In the genomic region with DNA sequence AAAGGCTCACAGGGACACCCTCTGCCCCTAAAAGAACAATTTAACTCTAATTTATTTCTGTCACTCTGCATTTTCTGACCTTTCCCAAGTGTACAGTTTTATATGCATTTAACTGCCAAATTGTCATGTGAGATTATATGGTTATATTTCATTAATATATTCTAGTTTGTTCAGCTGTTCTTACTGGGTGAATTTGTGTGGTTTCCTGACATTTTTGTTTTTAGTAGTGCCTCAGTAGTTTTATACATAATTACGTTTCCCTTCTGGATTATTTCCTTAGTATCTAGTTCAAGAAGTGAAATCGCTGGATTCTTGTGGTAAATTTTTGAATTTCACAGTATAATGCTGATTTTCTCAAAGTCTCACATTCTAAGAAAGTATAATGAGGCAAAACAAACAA, we compare ENCODE assay signal across 24 cellular contexts. TPM values are rescaled to one million over a fixed set of nuclear protein-coding genes. Genes with fewer than 3 reads are reported as not detected.
"Had no signal": no experiment of that assay in that cellular context is flagged by ENCODE, and none has a peak within 500 bp of the region (broad histone marks: within the 10 kb centered on the region; RNA-seq: fewer than 3 reads in every experiment).

No MANE protein-coding gene starts in this region.

- H3K9me3 Mint-ChIP-seq: activated CD4-positive, alpha-beta T cell treated with anti-CD3 and anti-CD28 coated beads, Interleukin-2, amount 10 ng/mL, durations not matched to agents 7 days and 5 days; activated CD8-positive, alpha-beta T cell treated with anti-CD3 and anti-CD28 coated beads for 36 hours; activated naive CD4-positive, alpha-beta T cell treated with anti-CD3 and anti-CD28 coated beads, Interleukin-2, amount 50 U/mL, for 72 hours had no signal

- H3K27me3 ChIP-seq: brain microvascular endothelial cell, esophagus squamous epithelium, heart right ventricle had no signal

- H3K27me3 Mint-ChIP-seq: type B pancreatic cell had no signal

- H3K27ac ChIP-seq: VCaP had no signal

- H3K4me3 Mint-ChIP-seq: activated CD4-positive, alpha-beta T cell treated with anti-CD3 and anti-CD28 coated beads, Interleukin-2, amount 10 ng/mL, durations not matched to agents 7 days and 5 days; activated CD8-positive, alpha-beta memory T cell treated with anti-CD3 and anti-CD28 coated beads, Interleukin-2, amount 10 ng/mL, durations not matched to agents 7 days and 5 days; activated CD8-positive, alpha-beta T cell treated with anti-CD3 and anti-CD28 coated beads for 36 hours; type B pancreatic cell had no signal

- H3K4me1 Mint-ChIP-seq: activated CD4-positive, alpha-beta T cell treated with anti-CD3 and anti-CD28 coated beads, Interleukin-2, amount 10 ng/mL, durations not matched to agents 7 days and 5 days; activated CD8-positive, alpha-beta memory T cell treated with anti-CD3 and anti-CD28 coated beads, Interleukin-2, amount 10 ng/mL, durations not matched to agents 7 days and 5 days had no signal

- H3K27ac Mint-ChIP-seq: activated CD4-positive, alpha-beta T cell treated with anti-CD3 and anti-CD28 coated beads, Interleukin-2, amount 10 ng/mL, durations not matched to agents 7 days and 5 days; activated CD8-positive, alpha-beta memory T cell treated with anti-CD3 and anti-CD28 coated beads, Interleukin-2, amount 10 ng/mL, durations not matched to agents 7 days and 5 days; activated CD8-positive, alpha-beta T cell treated with anti-CD3 and anti-CD28 coated beads for 36 hours; activated naive CD4-positive, alpha-beta T cell treated with anti-CD3 and anti-CD28 coated beads, Interleukin-2, amount 50 U/mL, for 72 hours had no signal

- H3K4me3 ChIP-seq: esophagus squamous epithelium, heart right ventricle, thoracic aorta had no signal

- FAIRE-seq: colon had no signal

- H3K36me3 ChIP-seq: brain microvascular endothelial cell, esophagus squamous epithelium, heart right ventricle, thoracic aorta had no signal

- H3K9me3 ChIP-seq: esophagus squamous epithelium, heart right ventricle, thoracic aorta had no signal

- DNase-seq: activated CD4-positive, alpha-beta T cell treated with anti-CD3 and anti-CD28 coated beads, Interleukin-2, amount 10 ng/mL, durations not matched to agents 7 days and 5 days; activated CD8-positive, alpha-beta memory T cell treated with anti-CD3 and anti-CD28 coated beads, Interleukin-2, amount 10 ng/mL, durations not matched to agents 7 days and 5 days; activated CD8-positive, alpha-beta T cell treated with anti-CD3 and anti-CD28 coated beads for 36 hours; activated gamma-delta T cell; activated T-cell treated with anti-CD3 and anti-CD28 coated beads for 4 hours; aorta; brain microvascular endothelial cell; central memory CD4-positive, alpha-beta T cell; effector memory CD4-positive, alpha-beta T cell; esophagus squamous epithelium; heart right ventricle; islet precursor cell; left cardiac atrium; nucleus accumbens; stimulated activated CD4-positive, alpha-beta T cell treated with anti-CD3 and anti-CD28 coated beads, Interleukin-2, amount 100 ng/mL, for 48 hours; stimulated activated CD8-positive, alpha-beta memory T cell treated with anti-CD3 and anti-CD28 coated beads, Interleukin-4, amount 100 ng/mL, for 48 hours; stimulated activated naive CD4-positive, alpha-beta T cell had no signal

- H3K36me3 Mint-ChIP-seq: activated CD8-positive, alpha-beta memory T cell treated with anti-CD3 and anti-CD28 coated beads, Interleukin-2, amount 10 ng/mL, durations not matched to agents 7 days and 5 days; activated naive CD4-positive, alpha-beta T cell treated with anti-CD3 and anti-CD28 coated beads, Interleukin-2, amount 50 U/mL, for 72 hours had no signal

- ATAC-seq: activated CD4-positive, CD25-positive, alpha-beta regulatory T cell treated with anti-CD3 and anti-CD28 coated beads, Interleukin-2, amount 50 U/mL, for 24 hours; activated CD8-positive, alpha-beta memory T cell treated with anti-CD3 and anti-CD28 coated beads, Interleukin-2, amount 10 ng/mL, durations not matched to agents 7 days and 5 days; activated CD8-positive, alpha-beta T cell treated with anti-CD3 and anti-CD28 coated beads for 36 hours; activated naive CD4-positive, alpha-beta T cell treated with anti-CD3 and anti-CD28 coated beads, Interleukin-2, amount 50 U/mL, for 72 hours; left cardiac atrium had no signal

RNA-seq across cellular contexts. Expression of a gene that starts 41.3 kb away (rescaled TPM):
- total RNA-seq: activated CD4-positive, alpha-beta T cell treated with anti-CD3 and anti-CD28 coated beads, Interleukin-2, amount 10 ng/mL, durations not matched to agents 7 days and 5 days; activated CD8-positive, alpha-beta memory T cell treated with anti-CD3 and anti-CD28 coated beads, Interleukin-2, amount 10 ng/mL, durations not matched to agents 7 days and 5 days; activated CD8-positive, alpha-beta T cell treated with anti-CD3 and anti-CD28 coated beads for 36 hours; activated naive CD4-positive, alpha-beta T cell treated with anti-CD3 and anti-CD28 coated beads, Interleukin-2, amount 50 U/mL, for 72 hours; T-helper 2 cell treated with Interferon-gamma antibody and Interleukin-4, amounts not matched to agents 100 ng/mL and 5 ng/mL, for 36 hours had no signal
